In the genomic region with DNA sequence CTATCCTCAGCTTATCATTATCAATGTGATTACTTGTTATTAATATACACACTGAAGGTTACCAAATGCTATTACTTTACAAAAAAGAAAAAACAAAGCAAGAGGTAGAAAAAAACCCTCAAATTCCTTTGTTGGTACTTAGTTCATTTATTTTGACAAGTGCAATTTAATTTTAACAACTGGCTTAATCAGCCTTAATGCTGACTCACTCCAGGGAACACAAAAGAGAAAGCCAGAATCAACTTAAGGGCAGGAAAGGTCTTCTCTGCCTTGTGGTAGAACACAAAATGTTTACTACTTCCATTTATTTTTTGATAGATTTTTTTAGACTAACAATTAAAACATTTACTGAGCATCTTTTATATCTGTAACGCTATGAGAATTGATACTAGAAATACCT, we compare ENCODE assay signal across 22 cellular contexts.
DNase-seq lines count a peak whose midpoint lies in the region; ATAC-seq, FAIRE-seq and TF ChIP-seq lines count a peak whose summit lies in the region.
"Had no signal": no experiment of that assay in that cellular context is flagged by ENCODE, and none has a peak within 500 bp of the region (broad histone marks: within the 10 kb centered on the region; RNA-seq: fewer than 3 reads in every experiment).

No MANE protein-coding gene starts in this region.

- peak; percentile 10 for DNase-seq in amniotic epithelial cell (ENCODE audit: low read depth)
- DNase-seq in astrocyte of the spinal cord (ENCODE audit: low read depth, low spot score), result peak; percentile 2
- DNase-seq in renal cortical epithelial cell (ENCODE audit: low read depth), result peak; percentile 80
- no peak for DNase-seq in lower leg skin (ENCODE audit: low spot score in 2 of 2)
- DNase-seq in stimulated activated naive B cell treated with anti-CD40 and anti-IgM and Interleukin-4, amounts not matched to agents 10 μg/mL and 1 μg/mL and 100 μg/mL, for 72 hours, result no peak
- DNase-seq in SIG-M5 (lab: John Stamatoyannopoulos, UW), result no peak
- DNase-seq: BE2C; C1 segment of cervical spinal cord; CD4-positive, CD25-positive, alpha-beta regulatory T cell; CD8-positive, alpha-beta memory T cell; COR-L47; DMS 273 treated with DMSO at 0.1 percent for 48 hours; DMS53; DND-41; EL; GOT3; H7; HFFc6 had no signal

- no peaks in the 10 kb centered on the region for H3K36me3 Mint-ChIP-seq in stimulated activated naive B cell treated with anti-CD40 and anti-IgM and Interleukin-4, amounts not matched to agents 10 μg/mL and 1 μg/mL and 100 μg/mL, for 72 hours
- H3K36me3 Mint-ChIP-seq: CD4-positive, CD25-positive, alpha-beta regulatory T cell; CD8-positive, alpha-beta memory T cell had no signal

- no peaks in the 10 kb centered on the region for H3K27me3 Mint-ChIP-seq in stimulated activated naive B cell treated with anti-CD40 and anti-IgM and Interleukin-4, amounts not matched to agents 10 μg/mL and 1 μg/mL and 100 μg/mL, for 72 hours
- H3K27me3 Mint-ChIP-seq: CD4-positive, CD25-positive, alpha-beta regulatory T cell; CD8-positive, alpha-beta memory T cell had no signal

- intact Hi-C loops in lower leg skin (cut with DNase I; ENCODE audit: low total_unique reads), result no loop called here

- 95 to 97% methylated on average over 1 of the region's 1 CpG for WGBS in lower leg skin, 2 donors

- peak; percentile 64 for FAIRE-seq in islet of Langerhans (lab: Jason Lieb, UNC)
- FAIRE-seq: GM12878 had no signal

- TF ChIP-seq POLR2A in lower leg skin (IDR thresholded peaks at IDR 0.05), result no peak

- no peak overlapping the region for H3K27ac Mint-ChIP-seq in stimulated activated naive B cell treated with anti-CD40 and anti-IgM and Interleukin-4, amounts not matched to agents 10 μg/mL and 1 μg/mL and 100 μg/mL, for 72 hours
- H3K27ac Mint-ChIP-seq: CD4-positive, CD25-positive, alpha-beta regulatory T cell; CD8-positive, alpha-beta memory T cell; HFFc6 had no signal

- H3K4me3 Mint-ChIP-seq in stimulated activated naive B cell treated with anti-CD40 and anti-IgM and Interleukin-4, amounts not matched to agents 10 μg/mL and 1 μg/mL and 100 μg/mL, for 72 hours, result no peak overlapping the region
- H3K4me3 Mint-ChIP-seq: CD4-positive, CD25-positive, alpha-beta regulatory T cell; CD8-positive, alpha-beta memory T cell; HFFc6 had no signal

- H3K9me3 Mint-ChIP-seq in stimulated activated naive B cell treated with anti-CD40 and anti-IgM and Interleukin-4, amounts not matched to agents 10 μg/mL and 1 μg/mL and 100 μg/mL, for 72 hours, result peaks cover 0 to 10% of the 10 kb centered on the region in 2 donors

- TF ChIP-seq CTCF in astrocyte of the spinal cord (IDR thresholded peaks at IDR 0.05; ENCODE audit: low read depth, low read length), result no peak
- TF ChIP-seq CTCF in lower leg skin (IDR thresholded peaks at IDR 0.05), result no peak

- ATAC-seq in stimulated activated naive B cell treated with anti-CD40 and anti-IgM and Interleukin-4, amounts not matched to agents 10 μg/mL and 1 μg/mL and 100 μg/mL, for 72 hours (replicated peaks), result no peak
- no peak for ATAC-seq in HG02970 (IDR thresholded peaks at IDR 0.05; ENCODE audit: low FRiP score, unreplicated experiment)
- ATAC-seq: GM12878, HCT116 had no signal

- H3K4me3 ChIP-seq in astrocyte of the spinal cord (ENCODE audit: low read depth, low read length) (no peak overlapping the region), lower leg skin (ENCODE audit: low read depth, poor library complexity, severe bottlenecking) (no peak overlapping the region)
- H3K4me3 ChIP-seq: GM12878 had no signal

- in situ Hi-C loops in astrocyte of the spinal cord (cut with HindIII; ENCODE audit: low sequenced_read_pairs), result no loop called here

- no peaks in the 10 kb centered on the region for H3K4me1 Mint-ChIP-seq in stimulated activated naive B cell treated with anti-CD40 and anti-IgM and Interleukin-4, amounts not matched to agents 10 μg/mL and 1 μg/mL and 100 μg/mL, for 72 hours
- H3K4me1 Mint-ChIP-seq: CD4-positive, CD25-positive, alpha-beta regulatory T cell; CD8-positive, alpha-beta memory T cell had no signal

Comparison
In these comparisons a context has a peak if more than half of its experiments do, and no peak if none do; other contexts are left out.
1. DNase-seq: peak in amniotic epithelial cell (single experiment), astrocyte of the spinal cord (single experiment) and renal cortical epithelial cell (single experiment); none in lower leg skin (0 of 2), stimulated activated naive B cell treated with anti-CD40 and anti-IgM and Interleukin-4, amounts not matched to agents 10 μg/mL and 1 μg/mL and 100 μg/mL, for 72 hours (single experiment) and SIG-M5 (single experiment).